ENCODE assay signal across 18 cellular contexts in the genomic region with DNA sequence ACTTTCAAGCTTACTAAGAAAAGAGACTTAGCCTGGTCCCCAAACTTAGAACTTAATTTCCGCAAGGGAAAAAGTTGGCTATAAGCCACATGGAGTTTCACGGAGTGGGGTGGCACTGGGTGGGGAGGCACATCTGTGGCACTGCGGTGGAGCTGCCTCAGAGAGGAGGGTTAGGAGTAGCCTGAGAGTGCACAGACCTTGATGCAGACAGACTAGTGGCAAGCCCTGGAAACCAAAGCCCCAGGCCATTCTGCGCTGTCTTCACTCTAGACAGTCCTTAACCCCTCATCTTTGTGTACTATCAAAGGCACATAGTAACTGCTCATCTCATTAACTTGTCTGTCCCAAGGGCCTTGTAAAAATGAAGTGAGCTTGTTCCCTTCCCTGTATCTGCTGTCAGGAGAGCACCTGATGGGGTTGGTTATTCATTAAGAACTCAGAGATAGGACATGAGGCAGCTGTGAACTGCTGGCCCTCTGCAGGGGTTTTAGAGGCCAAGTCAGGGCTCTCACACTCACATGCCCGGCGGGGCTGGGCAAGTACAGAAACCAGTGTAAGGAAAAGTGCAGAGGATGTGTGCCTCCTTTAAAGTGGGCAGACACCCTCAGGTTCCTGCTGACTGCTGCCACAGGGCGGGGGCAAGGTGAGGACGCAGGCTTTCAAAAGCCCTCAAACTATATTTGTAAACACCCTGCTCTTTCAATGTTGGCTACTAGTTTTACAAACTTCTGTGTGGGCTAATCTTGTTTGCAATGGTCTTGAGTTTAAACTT. TPM values are rescaled to one million over a fixed set of nuclear protein-coding genes. Genes with fewer than 3 reads are reported as not detected.
DNase-seq lines count a peak whose midpoint lies in the region; ATAC-seq, FAIRE-seq and TF ChIP-seq lines count a peak whose summit lies in the region.
"Had no signal": no experiment of that assay in that cellular context is flagged by ENCODE, and none has a peak within 500 bp of the region (broad histone marks: within the 10 kb centered on the region; RNA-seq: fewer than 3 reads in every experiment).

No MANE protein-coding gene starts in this region.

- no peaks in the 10 kb centered on the region for H3K27me3 Mint-ChIP-seq in CD4-positive, CD25-positive, alpha-beta regulatory T cell
- H3K27me3 Mint-ChIP-seq in activated T-helper 2 cell treated with anti-CD3 and anti-CD28 coated beads, Interferon-gamma antibody, Interleukin-2, Interleukin-4, amounts not matched to agents 10 μg/mL and 5 μg/mL and 100 μg/mL, durations not matched to agents 14 hours and 24 hours and 36 hours (ENCODE audit: low read depth), result no peaks in the 10 kb centered on the region
- H3K27me3 Mint-ChIP-seq in naive thymus-derived CD4-positive, alpha-beta T cell, result no peaks in the 10 kb centered on the region

- peaks cover 65% of the 10 kb centered on the region for H3K36me3 Mint-ChIP-seq in CD4-positive, CD25-positive, alpha-beta regulatory T cell
- H3K36me3 Mint-ChIP-seq in activated T-helper 2 cell treated with anti-CD3 and anti-CD28 coated beads, Interferon-gamma antibody, Interleukin-2, Interleukin-4, amounts not matched to agents 10 μg/mL and 5 μg/mL and 100 μg/mL, durations not matched to agents 14 hours and 24 hours and 36 hours (ENCODE audit: low read depth), result peaks cover 99% of the 10 kb centered on the region
- H3K36me3 Mint-ChIP-seq in naive thymus-derived CD4-positive, alpha-beta T cell, result peaks cover 31 to 79% (median 63%) of the 10 kb centered on the region in 5 donors

- no peaks in the 10 kb centered on the region for H3K9me3 ChIP-seq in CD4-positive, CD25-positive, alpha-beta regulatory T cell (ENCODE audit: control insufficient read depth in 2 of 2, low read length in 2 of 2)
- no peaks in the 10 kb centered on the region for H3K9me3 ChIP-seq in naive thymus-derived CD4-positive, alpha-beta T cell (ENCODE audit: control insufficient read depth in 2 of 3, low read length in 3 of 3)

- CTCF ChIA-PET in naive thymus-derived CD4-positive, alpha-beta T cell (lab: Charles Lee), result interaction anchor here (0.7 to 6.3 kb wide), 2 partner anchors 12 to 112 kb away, joined by 4 to 48 read pairs; no protein-coding TSS in a partner anchor

- H3K36me3 ChIP-seq in CD4-positive, CD25-positive, alpha-beta regulatory T cell (ENCODE audit: control insufficient read depth, insufficient read depth, low read length), result peaks cover 82% of the 10 kb centered on the region
- peaks cover 30 to 100% (median 34%) of the 10 kb centered on the region in 3 experiments for H3K36me3 ChIP-seq in naive thymus-derived CD4-positive, alpha-beta T cell (ENCODE audit: control insufficient read depth in 2 of 3, insufficient read depth in 3 of 3, low read length in 3 of 3)

- TF ChIP-seq POLR2A in GM12891 (IDR thresholded peaks at IDR 0.05; ENCODE audit: low read depth, low read length), result no peak
- no peak for TF ChIP-seq POLR2A in H54 (IDR thresholded peaks at IDR 0.05; ENCODE audit: low read depth, low read length)

- intact Hi-C loops in activated T-helper 2 cell treated with anti-CD3 and anti-CD28 coated beads, Interferon-gamma antibody, Interleukin-2, Interleukin-4, amounts not matched to agents 10 μg/mL and 5 μg/mL and 100 μg/mL, durations not matched to agents 14 hours and 24 hours and 36 hours (cut with micrococcal nuclease), result no loop called here
- intact Hi-C loops in naive thymus-derived CD4-positive, alpha-beta T cell (cut with micrococcal nuclease), result loop anchor here in 1 of 2 donors (2.0 kb wide), 1 partner anchor 13 kb away; no protein-coding TSS in a partner anchor

- POLR2A ChIA-PET in naive thymus-derived CD4-positive, alpha-beta T cell (lab: Charles Lee), result interaction anchor here (0.5 to 1.6 kb wide), 7 partner anchors 9 to 99 kb away, joined by 3 to 5 read pairs (median 4); partner anchors contain the start of gene FYCO1

- no peak for TF ChIP-seq CTCF in GM13977 (IDR thresholded peaks at IDR 0.05; ENCODE audit: extremely low read depth, insufficient read depth, missing control alignments)

- H3K4me3 Mint-ChIP-seq in CD4-positive, CD25-positive, alpha-beta regulatory T cell, result peak overlapping the region; percentile 64 to 81 (median 68)
- H3K4me3 Mint-ChIP-seq in activated T-helper 2 cell treated with anti-CD3 and anti-CD28 coated beads, Interferon-gamma antibody, Interleukin-2, Interleukin-4, amounts not matched to agents 10 μg/mL and 5 μg/mL and 100 μg/mL, durations not matched to agents 14 hours and 24 hours and 36 hours (ENCODE audit: low read depth), result no peak overlapping the region
- H3K4me3 Mint-ChIP-seq in naive thymus-derived CD4-positive, alpha-beta T cell, result peak overlapping the region in 3 of 10 donors; percentile 16 to 57 (median 34)

- peaks cover 58% of the 10 kb centered on the region for H3K4me1 ChIP-seq in CD4-positive, CD25-positive, alpha-beta regulatory T cell (ENCODE audit: control insufficient read depth, insufficient read depth, low read length, poor library complexity, severe bottlenecking)
- peaks cover 9 to 90% of the 10 kb centered on the region in 2 donors for H3K4me1 ChIP-seq in naive thymus-derived CD4-positive, alpha-beta T cell (ENCODE audit: control insufficient read depth in 2 of 2, insufficient read depth in 2 of 2, low read length in 2 of 2)

- H3K27me3 ChIP-seq in CD4-positive, CD25-positive, alpha-beta regulatory T cell (ENCODE audit: control insufficient read depth, insufficient read depth, low read length), result no peaks in the 10 kb centered on the region
- no peaks in the 10 kb centered on the region for H3K27me3 ChIP-seq in naive thymus-derived CD4-positive, alpha-beta T cell (ENCODE audit: control insufficient read depth in 2 of 2, insufficient read depth in 2 of 2, low read length in 2 of 2)

- H3K4me3 ChIP-seq in CD4-positive, CD25-positive, alpha-beta regulatory T cell (ENCODE audit: low read depth, low read length), result peak overlapping the region; percentile 53
- H3K4me3 ChIP-seq in naive thymus-derived CD4-positive, alpha-beta T cell (ENCODE audit: low read length), result no peak overlapping the region
- H3K4me3 ChIP-seq: lung had no signal

- FAIRE-seq in GM12891 (lab: Jason Lieb, UNC) (peak; percentile 57), H54 (lab: Jason Lieb, UNC) (no peak)
- FAIRE-seq: urothelium cell line had no signal

- ATAC-seq in CD4-positive, CD25-positive, alpha-beta regulatory T cell (ENCODE audit: low read depth in 2 of 2), result peak; percentile 63 to 67
- ATAC-seq in naive thymus-derived CD4-positive, alpha-beta T cell, result peak; percentile 56

- DNase-seq in CD4-positive, CD25-positive, alpha-beta regulatory T cell, result peak in 2 of 3 donors; percentile 41 to 83
- DNase-seq in GM12891 (ENCODE audit: insufficient read length, low spot score) (no peak), NCI-H524 treated with DMSO at 0.1 percent for 48 hours (lab: John Stamatoyannopoulos, UW) (no peak), DMS53 (lab: John Stamatoyannopoulos, UW) (no peak), GM13977 (ENCODE audit: low spot score) (no peak), H54 (ENCODE audit: insufficient read length, low spot score) (no peak)
- no peak for DNase-seq in activated T-helper 2 cell treated with anti-CD3 and anti-CD28 coated beads, Interferon-gamma antibody, Interleukin-2, Interleukin-4, amounts not matched to agents 10 μg/mL and 5 μg/mL and 100 μg/mL, durations not matched to agents 14 hours and 24 hours and 36 hours (ENCODE audit: low spot score)
- DNase-seq in naive thymus-derived CD4-positive, alpha-beta T cell, result no peak
- DNase-seq: cerebellar nuclear complex; foreskin fibroblast; NCI-H146; retina; stimulated activated CD4-positive, alpha-beta T cell treated with anti-CD3 and anti-CD28 coated beads, Interleukin-4, amount 100 ng/mL, for 1 hour had no signal

- in situ Hi-C loops in GM13977 (cut with MboI; ENCODE audit: low pct_unique_long_range_greater_than_20kb, low sequenced_read_pairs, unreplicated experiment), result no loop called here

- peak overlapping the region; percentile 82 to 93 (median 89) for H3K27ac Mint-ChIP-seq in CD4-positive, CD25-positive, alpha-beta regulatory T cell
- peak overlapping the region; percentile 69 for H3K27ac Mint-ChIP-seq in activated T-helper 2 cell treated with anti-CD3 and anti-CD28 coated beads, Interferon-gamma antibody, Interleukin-2, Interleukin-4, amounts not matched to agents 10 μg/mL and 5 μg/mL and 100 μg/mL, durations not matched to agents 14 hours and 24 hours and 36 hours
- H3K27ac Mint-ChIP-seq in naive thymus-derived CD4-positive, alpha-beta T cell, result peak overlapping the region in 1 of 9 donors; percentile 79

- no peaks in the 10 kb centered on the region for H3K9me3 Mint-ChIP-seq in CD4-positive, CD25-positive, alpha-beta regulatory T cell
- peaks cover 4% of the 10 kb centered on the region for H3K9me3 Mint-ChIP-seq in activated T-helper 2 cell treated with anti-CD3 and anti-CD28 coated beads, Interferon-gamma antibody, Interleukin-2, Interleukin-4, amounts not matched to agents 10 μg/mL and 5 μg/mL and 100 μg/mL, durations not matched to agents 14 hours and 24 hours and 36 hours
- peaks cover 0 to 3% (median 0%) of the 10 kb centered on the region in 11 donors for H3K9me3 Mint-ChIP-seq in naive thymus-derived CD4-positive, alpha-beta T cell

- peaks cover 29 to 65% (median 45%) of the 10 kb centered on the region in 4 donors for H3K4me1 Mint-ChIP-seq in CD4-positive, CD25-positive, alpha-beta regulatory T cell
- peaks cover 73% of the 10 kb centered on the region for H3K4me1 Mint-ChIP-seq in activated T-helper 2 cell treated with anti-CD3 and anti-CD28 coated beads, Interferon-gamma antibody, Interleukin-2, Interleukin-4, amounts not matched to agents 10 μg/mL and 5 μg/mL and 100 μg/mL, durations not matched to agents 14 hours and 24 hours and 36 hours (ENCODE audit: low read depth)
- peaks cover 8 to 84% (median 20%) of the 10 kb centered on the region in 7 donors for H3K4me1 Mint-ChIP-seq in naive thymus-derived CD4-positive, alpha-beta T cell

- peak overlapping the region; percentile 71 for H3K27ac ChIP-seq in CD4-positive, CD25-positive, alpha-beta regulatory T cell (ENCODE audit: insufficient read depth, low read length, poor library complexity, severe bottlenecking)
- H3K27ac ChIP-seq in naive thymus-derived CD4-positive, alpha-beta T cell (ENCODE audit: low read depth, low read length), result no peak overlapping the region
- H3K27ac ChIP-seq: KMS-11, RWPE1 had no signal

RNA-seq across cellular contexts. Expression of gene CXCR6, which starts 22.2 kb away (rescaled TPM):
- total RNA-seq in CD4-positive, CD25-positive, alpha-beta regulatory T cell, result 23.7 TPM
- polyA plus RNA-seq in CD4-positive, CD25-positive, alpha-beta regulatory T cell, result 10 to 100 TPM; 23.7 to 40.3 (median 30.0) TPM
- polyA plus RNA-seq in GM12891 (2012; ENCODE audit: low read depth, missing spikeins), result 0.26 TPM
- 9.3 and 10.7 TPM in 2 replicates for total RNA-seq in activated T-helper 2 cell treated with anti-CD3 and anti-CD28 coated beads, Interferon-gamma antibody, Interleukin-2, Interleukin-4, amounts not matched to agents 10 μg/mL and 5 μg/mL and 100 μg/mL, durations not matched to agents 14 hours and 24 hours and 36 hours
- total RNA-seq in naive thymus-derived CD4-positive, alpha-beta T cell, result 10 to 100 TPM in 1 of 5 experiments, 1 to 10 TPM in 1, under 1 TPM in 2, not detected in 1; 0.19 to 33.7 (median 0.75) TPM
- polyA plus RNA-seq in naive thymus-derived CD4-positive, alpha-beta T cell, result under 1 TPM; 0.12 to 0.18 TPM
- polyA plus RNA-seq: neural cell had no signal

RNA-seq across cellular contexts. Expression of gene FYCO1, which starts 30.2 kb away (rescaled TPM):
- total RNA-seq in CD4-positive, CD25-positive, alpha-beta regulatory T cell, result 42.5 TPM
- polyA plus RNA-seq in CD4-positive, CD25-positive, alpha-beta regulatory T cell, result 1 to 10 TPM; 2.1 to 3.3 (median 2.4) TPM
- 4.2 TPM for polyA plus RNA-seq in GM12891 (2012; ENCODE audit: low read depth, missing spikeins)
- total RNA-seq in activated T-helper 2 cell treated with anti-CD3 and anti-CD28 coated beads, Interferon-gamma antibody, Interleukin-2, Interleukin-4, amounts not matched to agents 10 μg/mL and 5 μg/mL and 100 μg/mL, durations not matched to agents 14 hours and 24 hours and 36 hours, result 19.6 and 20.2 TPM in 2 replicates
- total RNA-seq in naive thymus-derived CD4-positive, alpha-beta T cell, result 10 to 100 TPM; 20.0 to 27.5 (median 22.9) TPM
- polyA plus RNA-seq in naive thymus-derived CD4-positive, alpha-beta T cell, result 1 to 10 TPM in 1 of 2 donors, under 1 TPM in 1; 0.95 to 6.5 TPM

Comparison
In these comparisons a context has a peak if more than half of its experiments do, and no peak if none do; other contexts are left out.
1. DNase-seq: peak in CD4-positive, CD25-positive, alpha-beta regulatory T cell (2 of 3); none in GM12891 (single experiment), activated T-helper 2 cell treated with anti-CD3 and anti-CD28 coated beads, Interferon-gamma antibody, Interleukin-2, Interleukin-4, amounts not matched to agents 10 μg/mL and 5 μg/mL and 100 μg/mL, durations not matched to agents 14 hours and 24 hours and 36 hours (single experiment), naive thymus-derived CD4-positive, alpha-beta T cell (0 of 9), NCI-H524 treated with DMSO at 0.1 percent for 48 hours (single experiment), DMS53 (single experiment), GM13977 (single experiment) and H54 (single experiment).